Comparison of ENCODE assay signal across 11 cellular contexts in genomic region chr16:29627661-29628075, GRCh38. TPM values are rescaled to one million over a fixed set of nuclear protein-coding genes. Genes with fewer than 3 reads are reported as not detected.
DNase-seq lines count a peak whose midpoint lies in the region; ATAC-seq, FAIRE-seq and TF ChIP-seq lines count a peak whose summit lies in the region.
"Not testable (repeated sequence)": the region's sequence is repeated elsewhere in the genome, so short reads cannot be mapped to it uniquely, and the experiment has no call there.
"Had no signal": no experiment of that assay in that cellular context is flagged by ENCODE, and none has a peak within 500 bp of the region (broad histone marks: within the 10 kb centered on the region; RNA-seq: fewer than 3 reads in every experiment).

No MANE protein-coding gene starts in this region.

- not testable (repeated sequence) for H3K36me3 Mint-ChIP-seq in CD8-positive, alpha-beta T cell; activated CD8-positive, alpha-beta memory T cell treated with anti-CD3 and anti-CD28 coated beads, Interleukin-2, amount 10 ng/mL, durations not matched to agents 7 days and 5 days; immature natural killer cell

- intact Hi-C loops in CD8-positive, alpha-beta T cell (cut with DNase I, micrococcal nuclease) = not testable (repeated sequence)

- H3K4me1 Mint-ChIP-seq in CD8-positive, alpha-beta T cell (ENCODE audit: low read depth) = peaks cover 15% of the 10 kb centered on the region
- peaks cover 26% of the 10 kb centered on the region for H3K4me1 Mint-ChIP-seq in activated CD8-positive, alpha-beta memory T cell treated with anti-CD3 and anti-CD28 coated beads, Interleukin-2, amount 10 ng/mL, durations not matched to agents 7 days and 5 days
- peaks cover 13 to 19% of the 10 kb centered on the region in 2 donors for H3K4me1 Mint-ChIP-seq in immature natural killer cell

- not testable (repeated sequence) for H3K4me3 ChIP-seq in CD8-positive, alpha-beta T cell (ENCODE audit: low read depth, low read length); Peyer's patch; small intestine (ENCODE audit: low read depth in 1 of 2, low read length in 2 of 2)

- H3K27ac ChIP-seq in CD8-positive, alpha-beta T cell (ENCODE audit: low read depth, low read length) = not testable (repeated sequence)
- H3K27ac ChIP-seq in Peyer's patch = peak overlapping the region in 3 of 4 donors; percentile 17 to 66 (median 62)
- H3K27ac ChIP-seq in small intestine (ENCODE audit: low read depth in 1 of 2, low read length in 1 of 2) = peak overlapping the region in 1 of 2 donors; percentile 49

- CTCF ChIA-PET in CD8-positive, alpha-beta T cell (lab: Charles Lee); activated CD8-positive, alpha-beta memory T cell treated with anti-CD3 and anti-CD28 coated beads, Interleukin-2, amount 10 ng/mL, durations not matched to agents 7 days and 5 days (lab: Charles Lee): not testable (repeated sequence)

- H3K27ac Mint-ChIP-seq in CD8-positive, alpha-beta T cell = peak overlapping the region; percentile 87
- H3K27ac Mint-ChIP-seq in activated CD8-positive, alpha-beta memory T cell treated with anti-CD3 and anti-CD28 coated beads, Interleukin-2, amount 10 ng/mL, durations not matched to agents 7 days and 5 days = peak overlapping the region; percentile 94
- H3K27ac Mint-ChIP-seq in immature natural killer cell = peak overlapping the region; percentile 92 to 97 (median 94)

- not testable (repeated sequence) for TF ChIP-seq CTCF in CD8-positive, alpha-beta T cell (IDR thresholded peaks at IDR 0.05); Peyer's patch (IDR thresholded peaks at IDR 0.05)

- not testable (repeated sequence) for H3K9me3 ChIP-seq in CD8-positive, alpha-beta T cell (ENCODE audit: low read length); Peyer's patch; small intestine (ENCODE audit: control insufficient read depth, low read depth)

- not testable (repeated sequence) for H3K27me3 Mint-ChIP-seq in CD8-positive, alpha-beta T cell (ENCODE audit: low read depth); activated CD8-positive, alpha-beta memory T cell treated with anti-CD3 and anti-CD28 coated beads, Interleukin-2, amount 10 ng/mL, durations not matched to agents 7 days and 5 days; immature natural killer cell (ENCODE audit: low read depth in 3 of 3)

- FAIRE-seq in small intestine (lab: Jason Lieb, UNC) = not testable (repeated sequence)

- ATAC-seq in CD8-positive, alpha-beta T cell = peak; percentile 35
- peak; percentile 49 for ATAC-seq in GM19397 (IDR thresholded peaks at IDR 0.05; ENCODE audit: unreplicated experiment)
- ATAC-seq in HG03095 (IDR thresholded peaks at IDR 0.05; ENCODE audit: unreplicated experiment) = peak; percentile 49
- ATAC-seq in activated CD8-positive, alpha-beta memory T cell treated with anti-CD3 and anti-CD28 coated beads, Interleukin-2, amount 10 ng/mL, durations not matched to agents 7 days and 5 days = peak; percentile 63

- in situ Hi-C loops in KBM-7 (cut with MboI; ENCODE audit: low pct_unique_long_range_greater_than_20kb, low sequenced_read_pairs) = not testable (repeated sequence)

- H3K36me3 ChIP-seq in CD8-positive, alpha-beta T cell (ENCODE audit: insufficient read depth, low read length); Peyer's patch; small intestine (ENCODE audit: control insufficient read depth in 2 of 2, insufficient read depth in 2 of 2, low read length in 2 of 2): not testable (repeated sequence)

- not testable (repeated sequence) for TF ChIP-seq POLR2A in Peyer's patch (IDR thresholded peaks at IDR 0.05)

- peak in 3 of 7 experiments; percentile 33 to 64 (median 63) for DNase-seq in CD8-positive, alpha-beta T cell
- peak; percentile 87 for DNase-seq in KBM-7
- peak in 1 of 3 donors; percentile 66 for DNase-seq in Peyer's patch
- DNase-seq in activated CD8-positive, alpha-beta memory T cell treated with anti-CD3 and anti-CD28 coated beads, Interleukin-2, amount 10 ng/mL, durations not matched to agents 7 days and 5 days = peak; percentile 78
- peak; percentile 46 to 58 (median 56) for DNase-seq in immature natural killer cell
- peak; percentile 32 for DNase-seq in small intestine

- peaks cover 11% of the 10 kb centered on the region for H3K4me1 ChIP-seq in CD8-positive, alpha-beta T cell (ENCODE audit: insufficient read depth, low read length)
- not testable (repeated sequence) for H3K4me1 ChIP-seq in Peyer's patch; small intestine (ENCODE audit: control insufficient read depth in 2 of 2, insufficient read depth in 1 of 2, low read depth in 1 of 2, low read length in 1 of 2)

- POLR2A ChIA-PET in CD8-positive, alpha-beta T cell (lab: Charles Lee) = not testable (repeated sequence)

- 44 to 69% (median 45%) methylated on average over 2 to 5 of the region's 7 CpGs for WGBS in small intestine, 3 donors

- not testable (repeated sequence) for H3K9me3 Mint-ChIP-seq in CD8-positive, alpha-beta T cell; activated CD8-positive, alpha-beta memory T cell treated with anti-CD3 and anti-CD28 coated beads, Interleukin-2, amount 10 ng/mL, durations not matched to agents 7 days and 5 days (ENCODE audit: low read depth); immature natural killer cell

- not testable (repeated sequence) for H3K27me3 ChIP-seq in CD8-positive, alpha-beta T cell (ENCODE audit: insufficient read depth, low read length); Peyer's patch; small intestine (ENCODE audit: control insufficient read depth in 2 of 2, insufficient read depth in 2 of 2, low read length in 2 of 2)

- H3K4me3 Mint-ChIP-seq in CD8-positive, alpha-beta T cell; activated CD8-positive, alpha-beta memory T cell treated with anti-CD3 and anti-CD28 coated beads, Interleukin-2, amount 10 ng/mL, durations not matched to agents 7 days and 5 days: not testable (repeated sequence)
- peak overlapping the region in 4 of 5 donors; percentile 62 to 85 (median 72) for H3K4me3 Mint-ChIP-seq in immature natural killer cell

RNA-seq across cellular contexts. Expression of gene SPN, which starts 35.4 kb away (rescaled TPM):
- total RNA-seq in CD8-positive, alpha-beta T cell = 10 to 100 TPM; 36.9 to 38.2 TPM
- total RNA-seq in Peyer's patch = 10 to 100 TPM in 1 of 4 donors, 1 to 10 TPM in 3; 2.5 to 14.0 (median 2.8) TPM
- total RNA-seq in activated CD8-positive, alpha-beta memory T cell treated with anti-CD3 and anti-CD28 coated beads, Interleukin-2, amount 10 ng/mL, durations not matched to agents 7 days and 5 days = 100 to 1,000 TPM; 329 to 351 TPM
- polyA plus RNA-seq in immature natural killer cell (100 to 1,000 TPM; 231 to 632 (median 323) TPM), small intestine (1 to 10 TPM; 1.1 to 1.6 (median 1.3) TPM)
- total RNA-seq: Calu3, glomerular endothelial cell, LHCN-M2 had no signal

RNA-seq across cellular contexts. Expression of gene QPRT, which starts 51.3 kb away (rescaled TPM):
- total RNA-seq in CD8-positive, alpha-beta T cell = under 1 TPM in 1 of 2 experiments, not detected in 1; 0.76 TPM
- total RNA-seq in Peyer's patch = 10 to 100 TPM; 40.4 to 96.3 (median 47.4) TPM
- 10 to 100 TPM; 13.3 to 15.7 TPM for total RNA-seq in activated CD8-positive, alpha-beta memory T cell treated with anti-CD3 and anti-CD28 coated beads, Interleukin-2, amount 10 ng/mL, durations not matched to agents 7 days and 5 days
- polyA plus RNA-seq in immature natural killer cell = 1 to 10 TPM in 2 of 3 donors, under 1 TPM in 1; 0.81 to 4.7 (median 2.1) TPM
- 10 to 100 TPM; 30.2 to 32.4 (median 31.6) TPM for polyA plus RNA-seq in small intestine

Comparison
In these comparisons a context has a peak if more than half of its experiments do, and no peak if none do; other contexts are left out.
1. RNA of gene SPN, which starts 35.4 kb away (total RNA-seq): 329 to 351 TPM in activated CD8-positive, alpha-beta memory T cell treated with anti-CD3 and anti-CD28 coated beads, Interleukin-2, amount 10 ng/mL, durations not matched to agents 7 days and 5 days; 36.9 to 38.2 TPM in CD8-positive, alpha-beta T cell and 2.5 to 14.0 TPM in Peyer's patch; every median in the first group is over 4 times any median in the second.
2. RNA of gene QPRT, which starts 51.3 kb away (total RNA-seq): 40.4 to 96.3 TPM in Peyer's patch and 13.3 to 15.7 TPM in activated CD8-positive, alpha-beta memory T cell treated with anti-CD3 and anti-CD28 coated beads, Interleukin-2, amount 10 ng/mL, durations not matched to agents 7 days and 5 days; 0.76 TPM in CD8-positive, alpha-beta T cell; every median in the first group is over 4 times any median in the second.
3. Peak in every context shown above with its lines, with median percentiles within 50 percentile points of each other: ATAC-seq and H3K27ac Mint-ChIP-seq.